In the genomic region with DNA sequence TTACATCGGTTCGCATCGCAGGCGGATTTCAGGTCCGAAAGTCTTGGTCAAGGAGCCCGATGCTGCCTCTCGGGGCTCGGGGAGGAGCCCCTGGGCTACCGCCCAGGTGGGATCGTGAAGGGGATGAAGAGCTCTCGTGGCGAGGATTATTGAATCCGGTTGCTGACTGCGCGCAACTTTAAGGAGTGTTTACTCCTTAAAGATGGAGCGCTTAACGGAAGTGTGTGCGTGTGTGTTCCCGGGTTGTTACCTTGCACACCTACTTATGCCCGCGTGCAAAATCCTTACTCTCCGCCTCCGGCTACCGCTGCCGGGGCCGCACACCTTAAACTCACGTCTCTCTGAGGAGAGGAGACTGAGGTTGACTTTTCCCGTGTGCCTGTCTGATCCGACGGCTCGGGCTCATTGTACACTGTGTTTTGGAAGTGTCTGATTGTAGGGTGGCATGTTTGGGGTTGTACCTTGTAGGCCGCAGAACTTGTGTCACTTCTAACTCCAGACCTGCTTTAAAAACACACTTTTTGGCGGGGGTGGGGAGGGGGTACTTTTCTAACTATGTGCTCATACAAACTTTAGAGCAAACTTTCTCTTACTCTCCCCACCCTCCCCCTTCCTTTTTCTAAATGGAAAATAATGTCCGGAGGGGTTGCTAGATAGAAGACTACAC, we compare ENCODE assay signal across 8 cellular contexts. TPM values are rescaled to one million over a fixed set of nuclear protein-coding genes. Genes with fewer than 3 reads are reported as not detected.
A peak's percentile ranks its signal among the peaks of the same experiment; 100 is the strongest.
DNase-seq lines count a peak whose midpoint lies in the region; ATAC-seq, FAIRE-seq and TF ChIP-seq lines count a peak whose summit lies in the region.
"Not testable (repeated sequence)": the region's sequence is repeated elsewhere in the genome, so short reads cannot be mapped to it uniquely, and the experiment has no call there.

No MANE protein-coding gene starts in this region.

- H3K9me3 Mint-ChIP-seq in activated T-helper 17 cell treated with anti-CD3 and anti-CD28 coated beads, Interleukin-2, amount 50 U/mL, for 72 hours, result not testable (repeated sequence)

- peak overlapping the region; percentile 96 for H3K4me3 Mint-ChIP-seq in activated T-helper 17 cell treated with anti-CD3 and anti-CD28 coated beads, Interleukin-2, amount 50 U/mL, for 72 hours

- H3K27ac Mint-ChIP-seq in activated T-helper 17 cell treated with anti-CD3 and anti-CD28 coated beads, Interleukin-2, amount 50 U/mL, for 72 hours, result peak overlapping the region; percentile 94

- not testable (repeated sequence) for TF ChIP-seq CTCF in 22Rv1 (IDR thresholded peaks at IDR 0.05); GM20000 (IDR thresholded peaks at IDR 0.05; ENCODE audit: extremely low read depth, missing control alignments); colonic mucosa (IDR thresholded peaks at IDR 0.05); mucosa of descending colon (IDR thresholded peaks at IDR 0.05)

- not testable (repeated sequence) for H3K36me3 Mint-ChIP-seq in activated T-helper 17 cell treated with anti-CD3 and anti-CD28 coated beads, Interleukin-2, amount 50 U/mL, for 72 hours (ENCODE audit: low read depth)

- intact Hi-C loops in colonic mucosa (cut with DNase I), result loop anchor here (2.0 kb wide), 1 partner anchor 208 kb away; no protein-coding TSS in a partner anchor
- intact Hi-C loops in left cardiac atrium (cut with DNase I); mucosa of descending colon (cut with DNase I, micrococcal nuclease): not testable (repeated sequence)

- H3K4me1 ChIP-seq in colonic mucosa; mucosa of descending colon (ENCODE audit: low read depth): not testable (repeated sequence)

- H3K9me3 ChIP-seq in colonic mucosa, mucosa of descending colon: not testable (repeated sequence)

- H3K27me3 Mint-ChIP-seq in activated T-helper 17 cell treated with anti-CD3 and anti-CD28 coated beads, Interleukin-2, amount 50 U/mL, for 72 hours, result not testable (repeated sequence)

- peak overlapping the region; percentile 71 to 90 for H3K9ac ChIP-seq in colonic mucosa (ENCODE audit: low read depth in 2 of 2, low read length in 2 of 2)

- not testable (repeated sequence) for H3K4me1 Mint-ChIP-seq in activated T-helper 17 cell treated with anti-CD3 and anti-CD28 coated beads, Interleukin-2, amount 50 U/mL, for 72 hours

- not testable (repeated sequence) for H3K36me3 ChIP-seq in colonic mucosa; mucosa of descending colon (ENCODE audit: low read depth)

- peak; percentile 30 for DNase-seq in GM20000 (ENCODE audit: low spot score)
- DNase-seq in RCC 7860 (ENCODE audit: low spot score), result peak; percentile 11
- peak; percentile 40 for DNase-seq in colonic mucosa
- DNase-seq in left cardiac atrium, result peak; percentile 24
- peak; percentile 30 to 51 (median 46) for DNase-seq in mucosa of descending colon
- peak; percentile 11 for DNase-seq in stimulated activated CD4-positive, alpha-beta T cell treated with anti-CD3 and anti-CD28 coated beads, Interleukin-1b, Interleukin-23, amount 100 ng/mL, for 48 hours

- peak overlapping the region; percentile 59 for H3K4me3 ChIP-seq in colonic mucosa
- H3K4me3 ChIP-seq in mucosa of descending colon, result peak overlapping the region; percentile 20

- not testable (repeated sequence) for FAIRE-seq in RCC 7860 (lab: Jason Lieb, UNC)

- peak; percentile 31 for ATAC-seq in activated T-helper 17 cell treated with anti-CD3 and anti-CD28 coated beads, Interleukin-2, amount 50 U/mL, for 72 hours (replicated peaks)
- ATAC-seq in left cardiac atrium (peak; percentile 25 to 42), mucosa of descending colon (peak; percentile 60)

- not testable (repeated sequence) for H3K27me3 ChIP-seq in colonic mucosa

- H3K27ac ChIP-seq in 22Rv1, result peak overlapping the region; percentile 78
- H3K27ac ChIP-seq in colonic mucosa, result not testable (repeated sequence)

RNA-seq across cellular contexts. Expression of a gene that starts 38.3 kb away (rescaled TPM):
- 1 to 10 TPM; 4.0 to 4.4 TPM for total RNA-seq in activated T-helper 17 cell treated with anti-CD3 and anti-CD28 coated beads, Interleukin-2, amount 50 U/mL, for 72 hours
- total RNA-seq in colonic mucosa (10 to 100 TPM; 18.6 to 18.9 TPM), left cardiac atrium (10 to 100 TPM in 1 of 2 donors, 1 to 10 TPM in 1; 8.8 to 12.0 TPM), mucosa of descending colon (10 to 100 TPM; 22.9 to 27.9 (median 24.1) TPM)
